In genomic region chr17:46979023-46979870, GRCh38 we compare ENCODE assay signal across 8 cellular contexts. TPM values are rescaled to one million over a fixed set of nuclear protein-coding genes. Genes with fewer than 3 reads are reported as not detected.
DNase-seq lines count a peak whose midpoint lies in the region; ATAC-seq and TF ChIP-seq lines count a peak whose summit lies in the region.

Gene RPRML (minus strand): TSS chr17:46979253. CDS start chr17:46979007, 246 bp downstream.

- no peak within 1 kb of the TSS for H3K18ac ChIP-seq in trophoblast cell (ENCODE audit: low read length)

- H2AK5ac ChIP-seq in trophoblast cell (ENCODE audit: low read length), result no peak within 1 kb of the TSS

- no peak within 1 kb of the TSS for H4K12ac ChIP-seq in trophoblast cell (ENCODE audit: low read depth, low read length)

- H2BK12ac ChIP-seq in trophoblast cell (ENCODE audit: low read length), result no peak within 1 kb of the TSS

- peaks cover 23% of the 10 kb centered on the region for H3K27me3 ChIP-seq in trophoblast cell (ENCODE audit: insufficient read depth, low read length)

- H3K4me1 ChIP-seq in trophoblast cell (ENCODE audit: control insufficient read depth in 1 of 2, insufficient read depth in 2 of 2, low read length in 2 of 2), result peaks cover 17% of the 10 kb centered on the region in 2 experiments

- H2BK120ac ChIP-seq in trophoblast cell (ENCODE audit: insufficient read depth, low read length, poor library complexity), result no peak within 1 kb of the TSS

- intact Hi-C loops in Right ventricle myocardium inferior (cut with DNase I), result no loop called here

- H3K9ac ChIP-seq in trophoblast cell (ENCODE audit: low read length), result no peak within 1 kb of the TSS

- H3K4me3 ChIP-seq in trophoblast cell (ENCODE audit: low read depth, low read length), result peak within 1 kb of the TSS; percentile 50

- H3K9me3 ChIP-seq in trophoblast cell (ENCODE audit: insufficient read depth, low read depth, low read length), result peaks cover 3% of the 10 kb centered on the region

- peak within 1 kb of the TSS; percentile 94 for H3K4me2 ChIP-seq in trophoblast cell (ENCODE audit: low read length)

- H2AFZ ChIP-seq in trophoblast cell (ENCODE audit: insufficient read depth, low read length, poor library complexity), result no peak within 1 kb of the TSS

- TF ChIP-seq CTCF in GM10266 (IDR thresholded peaks at IDR 0.05; ENCODE audit: control insufficient read depth, insufficient read depth, low read depth, missing control alignments), result no peak

- no CpG with 5 or more reads among the region's 73 CpGs for WGBS in trophoblast cell (ENCODE audit: extremely low coverage, insufficient coverage, insufficient read length)

- no peak within 1 kb of the TSS for H4K91ac ChIP-seq in trophoblast cell (ENCODE audit: low read depth, low read length)

- H4K8ac ChIP-seq in trophoblast cell (ENCODE audit: low read depth, low read length), result no peak within 1 kb of the TSS

- no peak within 1 kb of the TSS for H3K4ac ChIP-seq in trophoblast cell (ENCODE audit: low read depth, low read length)

- DNase-seq in GM10266 (ENCODE audit: extremely low spot score) (peak; percentile 63), NCI-H345 (lab: John Stamatoyannopoulos, UW) (peak; percentile 58), Right ventricle myocardium inferior (ENCODE audit: missing footprints) (no peak), trophoblast cell (peak in 1 of 2 donors; percentile 30)
- peak; percentile 52 to 67 for DNase-seq in activated T-cell treated with anti-CD3 and anti-CD28 coated beads, Interleukin-2, amount 50 U/mL, for 48 hours

- no peak within 1 kb of the TSS for H3K27ac ChIP-seq in trophoblast cell (ENCODE audit: low read depth, low read length)

- peak; percentile 61 for ATAC-seq in Right ventricle myocardium inferior
- no peak for ATAC-seq in GM21825 (IDR thresholded peaks at IDR 0.05; ENCODE audit: unreplicated experiment)
- no peak for ATAC-seq in GM21526 (IDR thresholded peaks at IDR 0.05; ENCODE audit: low FRiP score, unreplicated experiment)
- ATAC-seq in HG03432 (IDR thresholded peaks at IDR 0.05; ENCODE audit: unreplicated experiment), result no peak

- H3K79me1 ChIP-seq in trophoblast cell (ENCODE audit: low read length), result peaks cover 1% of the 10 kb centered on the region

- no peak within 1 kb of the TSS for H3K23ac ChIP-seq in trophoblast cell (ENCODE audit: low read length)

- no peak within 1 kb of the TSS for H2BK5ac ChIP-seq in trophoblast cell (ENCODE audit: low read depth, low read length, poor library complexity)

- no peaks in the 10 kb centered on the region for H3K79me2 ChIP-seq in trophoblast cell (ENCODE audit: control insufficient read depth, insufficient read depth, low read length, poor library complexity)

- H3K36me3 ChIP-seq in trophoblast cell (ENCODE audit: control insufficient read depth in 1 of 2, insufficient read depth in 2 of 2, low read length in 2 of 2), result no peaks in the 10 kb centered on the region

- no peak within 1 kb of the TSS for H3K14ac ChIP-seq in trophoblast cell (ENCODE audit: low read length)

RNA-seq across cellular contexts. Expression of gene RPRML, which starts in this region (rescaled TPM):
- total RNA-seq in Right ventricle myocardium inferior, result not detected
- polyA plus RNA-seq in trophoblast cell (2013), result 0.65 and 0.78 TPM in 2 replicates

Comparison
In these comparisons a context has a peak if more than half of its experiments do, and no peak if none do; other contexts are left out.
1. Peak in ATAC-seq in Right ventricle myocardium inferior; RNA of the gene not detected or under 1 TPM.